8 cellular contexts compared by ENCODE assay signal in the genomic region with DNA sequence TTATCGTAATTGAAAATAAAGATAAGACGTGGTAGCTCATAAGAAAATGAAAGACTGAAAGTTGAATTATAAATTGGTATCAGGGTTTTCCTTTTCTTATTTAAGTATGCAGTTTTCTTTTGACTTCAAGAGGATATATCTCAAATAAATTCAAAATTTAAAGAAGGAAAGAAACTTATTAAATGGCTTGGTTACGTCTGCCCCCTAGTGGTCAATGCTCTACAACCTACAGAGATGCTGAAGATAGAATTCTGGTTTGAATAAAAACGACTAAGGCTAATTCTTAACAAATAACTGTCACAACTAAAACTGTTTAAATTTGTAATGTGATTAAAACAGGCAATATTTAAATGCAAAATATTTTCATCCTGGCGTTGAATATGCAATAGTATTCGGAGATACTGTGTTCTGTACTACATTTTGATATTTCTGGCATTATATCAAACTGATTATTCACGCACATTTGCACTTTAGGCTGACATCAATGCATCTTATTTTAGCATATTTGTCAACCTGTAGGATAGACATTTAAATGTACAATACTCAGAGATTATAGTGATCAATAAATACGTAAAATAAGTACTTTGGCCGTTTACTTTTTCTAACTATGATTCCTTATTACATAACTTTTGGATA. TPM values are rescaled to one million over a fixed set of nuclear protein-coding genes. Genes with fewer than 3 reads are reported as not detected.
A peak's percentile ranks its signal among the peaks of the same experiment; 100 is the strongest.
DNase-seq lines count a peak whose midpoint lies in the region; ATAC-seq, FAIRE-seq and TF ChIP-seq lines count a peak whose summit lies in the region.

No MANE protein-coding gene starts in this region.

- no peak for TF ChIP-seq RAD21 in HepG2 (CRISPR knock-in tag; IDR thresholded peaks at IDR 0.05)

- H3K9me3 ChIP-seq in HepG2 (ENCODE audit: low read length), result no peaks in the 10 kb centered on the region

- no peak for FAIRE-seq in HepG2 (lab: Jason Lieb, UNC)

- TF ChIP-seq EP300 in HepG2 (IDR thresholded peaks at IDR 0.05; ENCODE audit: low read depth in 2 of 2, low read length in 2 of 2) (no peak), HepG2 (CRISPR knock-in tag; IDR thresholded peaks at IDR 0.05; ENCODE audit: borderline replicate concordance) (no peak)

- no peaks in the 10 kb centered on the region for H3K36me3 ChIP-seq in HepG2 (replicated peaks in 1 of 2; ENCODE audit: control insufficient read depth in 1 of 2, insufficient read depth in 2 of 2, low read length in 2 of 2)

- DNase-seq in activated gamma-delta T cell treated with Interleukin-2 at 50 U/mL for 16 hours, result peak; percentile 56
- DNase-seq in activated gamma-delta T cell (lab: John Stamatoyannopoulos, UW), result no peak
- peak; percentile 64 for DNase-seq in LHCN-M2 (ENCODE audit: low read depth)
- DNase-seq in SKM-1 (lab: John Stamatoyannopoulos, UW; ENCODE audit: unreplicated experiment), result peak; percentile 45
- peak; percentile 86 to 89 for DNase-seq in cardiac fibroblast (ENCODE audit: low read depth in 2 of 2)
- DNase-seq in HepG2 (ENCODE audit: low spot score), result peak; percentile 39
- peak in 2 of 3 donors; percentile 35 to 56 for DNase-seq in stimulated activated CD4-positive, alpha-beta T cell treated with anti-CD3 and anti-CD28 coated beads, TNF-alpha, amount 100 ng/mL, for 48 hours (ENCODE audit: low read depth in 3 of 3)
- no peak for DNase-seq in occipital lobe (lab: John Stamatoyannopoulos, UW)

- TF ChIP-seq POLR2A in HepG2 (IDR thresholded peaks at IDR 0.05; ENCODE audit: insufficient read depth in 1 of 2, low read depth in 2 of 2, low read length in 2 of 2), result no peak

- ATAC-seq in HepG2, result peak; percentile 46; the same call in 2 of the 3 replicates

- no peaks in the 10 kb centered on the region for H3K27me3 ChIP-seq in HepG2 (ENCODE audit: control insufficient read depth in 1 of 2, insufficient read depth in 2 of 2, low read length in 2 of 2)

- TF ChIP-seq CTCF in cardiac fibroblast (IDR thresholded peaks at IDR 0.05; ENCODE audit: low read depth, low read length) (peak; percentile 64), HepG2 (CRISPR knock-in tag; IDR thresholded peaks at IDR 0.05) (peak; percentile 60)

- WGBS in HepG2 (ENCODE audit: low lambda C conversion rate), result 26% methylated on average over 9 of the region's 9 CpGs

- CTCF ChIA-PET in HepG2 (lab: Yijun Ruan, JAX; ENCODE audit: low intra/inter-chr PET ratio, low total read pairs), result interaction anchor here (1.3 to 1.7 kb wide), 3 partner anchors 59 to 546 kb away, joined by 6 to 17 read pairs (median 7); no protein-coding TSS in a partner anchor

- no peak overlapping the region for H3K27ac ChIP-seq in HepG2 (ENCODE audit: extremely low read length, insufficient read depth, low read length)

- POLR2A ChIA-PET in HepG2 (lab: Yijun Ruan, JAX), result no interaction called here

- no peak overlapping the region for H3K4me2 ChIP-seq in HepG2 (ENCODE audit: low read depth, low read length)

- no peaks in the 10 kb centered on the region for H4K20me1 ChIP-seq in HepG2 (ENCODE audit: insufficient read depth, low read length)

- in situ Hi-C loops in HepG2 (cut with HindIII; ENCODE audit: extremely low pct_ligation_motif_present, low pct_unique_long_range_greater_than_20kb), result loop anchor here (10.0 kb wide), 1 partner anchor 542 kb away; no protein-coding TSS in a partner anchor

- no peak overlapping the region for H3K9ac ChIP-seq in HepG2 (ENCODE audit: insufficient read depth, low read depth, low read length)

- H2AFZ ChIP-seq in HepG2 (ENCODE audit: low read length), result no peak overlapping the region

- no TSS peak for BruUV-seq in HepG2 (replicated peaks; lab: Mats Ljungman, UMichigan)

- H3K4me3 ChIP-seq in cardiac fibroblast (replicated peaks in 1 of 2; ENCODE audit: low read depth in 2 of 2, low read length in 2 of 2) (no peak overlapping the region), HepG2 (replicated peaks in 1 of 3; ENCODE audit: insufficient read depth in 1 of 3, low read depth in 2 of 3, low read length in 3 of 3) (no peak overlapping the region)

- intact Hi-C loops in HepG2 (cut with micrococcal nuclease; ENCODE audit: unreplicated experiment), result loop anchor here (1.0 kb wide), 3 partner anchors 59 to 546 kb away; no protein-coding TSS in a partner anchor

- no peaks in the 10 kb centered on the region for H3K79me2 ChIP-seq in HepG2 (ENCODE audit: insufficient read depth, low read length)

- H3K4me1 ChIP-seq in HepG2 (ENCODE audit: insufficient read depth, low read length), result no peaks in the 10 kb centered on the region

TF ChIP-seq in HepG2, 621 proteins besides CTCF, POLR2A, EP300 and RAD21 (continues in another document):
- TF ChIP-seq ZNF329 (CRISPR knock-in tag; IDR thresholded peaks at IDR 0.05; ENCODE audit: low read depth) (no peak), SMC3 (IDR thresholded peaks at IDR 0.05; ENCODE audit: low read length) (peak; percentile 34; the same call in 1 of the 2 replicates), KDM1A (CRISPR knock-in tag; IDR thresholded peaks at IDR 0.05) (no peak), STAG1 (CRISPR knock-in tag; IDR thresholded peaks at IDR 0.05) (peak; percentile 55)

RNA-seq across cellular contexts. Expression of a gene that starts 26.8 kb away (rescaled TPM):
- 92.2 and 115 TPM in 2 replicates for total RNA-seq in LHCN-M2 (2014; rRNA removed)
- 24.0 TPM for polyA plus RNA-seq in LHCN-M2 (2012)
- total RNA-seq in HepG2 (2016; rRNA removed; fragmentation: Illumina TruSeq; extraction: Trizol), result not detected in 2 replicates
- not detected in 2 replicates for total RNA-seq in HepG2 (2016; cell fraction: cytosol; rRNA removed; fragmentation: Illumina TruSeq; extraction: Trizol; ENCODE audit: low read depth)
- not detected in 2 replicates for total RNA-seq in HepG2 (2016; cell fraction: insoluble cytoplasmic fraction; rRNA removed; fragmentation: Illumina TruSeq; extraction: Trizol)
- not detected in 2 replicates for total RNA-seq in HepG2 (2016; cell fraction: membrane; rRNA removed; fragmentation: Illumina TruSeq; extraction: Trizol)
- not detected in 2 replicates for total RNA-seq in HepG2 (2016; cell fraction: nucleus; rRNA removed; fragmentation: Illumina TruSeq; extraction: Trizol)
- not detected in 2 replicates for polyA plus RNA-seq in HepG2 (2011; rRNA removed)
- polyA plus RNA-seq in HepG2 (2011; cell fraction: cytosol; rRNA removed), result 0.12 TPM in 1 of 2 replicates, not detected in the other
- polyA plus RNA-seq in HepG2 (2011; cell fraction: nucleus; rRNA removed), result not detected in 2 replicates
- not detected in 2 replicates for polyA plus RNA-seq in HepG2 (2012)
- polyA plus RNA-seq in HepG2 (2016; cell fraction: cytosol; fragmentation: Illumina TruSeq; extraction: Trizol; ENCODE audit: low read depth), result not detected in 2 replicates
- not detected in 2 replicates for polyA plus RNA-seq in HepG2 (2016; cell fraction: insoluble cytoplasmic fraction; fragmentation: Illumina TruSeq; extraction: Trizol; ENCODE audit: low read depth)
- not detected in 2 replicates for polyA plus RNA-seq in HepG2 (2016; cell fraction: membrane; fragmentation: Illumina TruSeq; extraction: Trizol; ENCODE audit: low read depth)
- not detected in 2 replicates for polyA plus RNA-seq in HepG2 (2016; cell fraction: nucleus; fragmentation: Illumina TruSeq; extraction: Trizol; ENCODE audit: insufficient read depth, low read depth)
- 1.9 TPM in 1 of 2 replicates, not detected in the other for polyA minus RNA-seq in HepG2 (2011; rRNA and poly(A)+ RNA removed; ENCODE audit: low replicate concordance)
- not detected in 2 replicates for polyA minus RNA-seq in HepG2 (2011; cell fraction: cytosol; rRNA and poly(A)+ RNA removed)
- polyA minus RNA-seq in HepG2 (2011; cell fraction: nucleus; rRNA and poly(A)+ RNA removed), result not detected in 2 replicates
- total RNA-seq in occipital lobe, result 57.1 TPM

RNA-seq across cellular contexts. Expression of a gene that starts 56.2 kb away (rescaled TPM):
- total RNA-seq in LHCN-M2 (2014; rRNA removed) (14.7 and 26.2 TPM in 2 replicates), HepG2 (2016; rRNA removed; fragmentation: Illumina TruSeq; extraction: Trizol) (0.04 TPM in 1 of 2 replicates, not detected in the other), occipital lobe (27.5 TPM)
- 0.73 TPM for polyA plus RNA-seq in LHCN-M2 (2012)
- not detected in 2 replicates for total RNA-seq in HepG2 (2016; cell fraction: cytosol; rRNA removed; fragmentation: Illumina TruSeq; extraction: Trizol; ENCODE audit: low read depth)
- total RNA-seq in HepG2 (2016; cell fraction: insoluble cytoplasmic fraction; rRNA removed; fragmentation: Illumina TruSeq; extraction: Trizol), result 0.17 TPM in 1 of 2 replicates, not detected in the other
- not detected in 2 replicates for total RNA-seq in HepG2 (2016; cell fraction: membrane; rRNA removed; fragmentation: Illumina TruSeq; extraction: Trizol)
- not detected in 2 replicates for total RNA-seq in HepG2 (2016; cell fraction: nucleus; rRNA removed; fragmentation: Illumina TruSeq; extraction: Trizol)
- 0.04 and 0.12 TPM in 2 replicates for polyA plus RNA-seq in HepG2 (2011; rRNA removed)
- polyA plus RNA-seq in HepG2 (2011; cell fraction: cytosol; rRNA removed), result 0.03 TPM in 1 of 2 replicates, not detected in the other
- 0.06 and 0.10 TPM in 2 replicates for polyA plus RNA-seq in HepG2 (2011; cell fraction: nucleus; rRNA removed)
- not detected in 2 replicates for polyA plus RNA-seq in HepG2 (2012)
- polyA plus RNA-seq in HepG2 (2016; cell fraction: cytosol; fragmentation: Illumina TruSeq; extraction: Trizol; ENCODE audit: low read depth), result not detected in 2 replicates
- polyA plus RNA-seq in HepG2 (2016; cell fraction: insoluble cytoplasmic fraction; fragmentation: Illumina TruSeq; extraction: Trizol; ENCODE audit: low read depth), result not detected in 2 replicates
- polyA plus RNA-seq in HepG2 (2016; cell fraction: membrane; fragmentation: Illumina TruSeq; extraction: Trizol; ENCODE audit: low read depth), result not detected in 2 replicates
- 0.69 TPM in 1 of 2 replicates, not detected in the other for polyA plus RNA-seq in HepG2 (2016; cell fraction: nucleus; fragmentation: Illumina TruSeq; extraction: Trizol; ENCODE audit: insufficient read depth, low read depth)
- 0.84 TPM in 1 of 2 replicates, not detected in the other for polyA minus RNA-seq in HepG2 (2011; rRNA and poly(A)+ RNA removed; ENCODE audit: low replicate concordance)
- not detected in 2 replicates for polyA minus RNA-seq in HepG2 (2011; cell fraction: cytosol; rRNA and poly(A)+ RNA removed)
- 0.39 TPM in 1 of 2 replicates, not detected in the other for polyA minus RNA-seq in HepG2 (2011; cell fraction: nucleus; rRNA and poly(A)+ RNA removed)

Comparison
In these comparisons a context has a peak if more than half of its experiments do, and no peak if none do; other contexts are left out.
1. DNase-seq: peak in activated gamma-delta T cell treated with Interleukin-2 at 50 U/mL for 16 hours (single experiment), LHCN-M2 (single experiment), SKM-1 (single experiment), cardiac fibroblast (2 of 2), HepG2 (single experiment) and stimulated activated CD4-positive, alpha-beta T cell treated with anti-CD3 and anti-CD28 coated beads, TNF-alpha, amount 100 ng/mL, for 48 hours (2 of 3); none in activated gamma-delta T cell (single experiment) and occipital lobe (single experiment).
2. RNA of a gene that starts 26.8 kb away (total RNA-seq): 92.2 to 115 TPM in LHCN-M2 and 57.1 TPM in occipital lobe (single experiment); not detected in HepG2; every median in the first group is over 10 times any median in the second.
3. RNA of a gene that starts 56.2 kb away (total RNA-seq): 27.5 TPM in occipital lobe (single experiment) and 14.7 to 26.2 TPM in LHCN-M2; 0.04 to 0.17 TPM in HepG2; every median in the first group is over 10 times any median in the second.